In genomic region chr16:23874613-23875294, GRCh38 we compare ENCODE assay signal across 17 cellular contexts. TPM values are rescaled to one million over a fixed set of nuclear protein-coding genes. Genes with fewer than 3 reads are reported as not detected.
DNase-seq lines count a peak whose midpoint lies in the region; ATAC-seq lines count a peak whose summit lies in the region.
"Had no signal": no experiment of that assay in that cellular context is flagged by ENCODE, and none has a peak within 500 bp of the region (broad histone marks: within the 10 kb centered on the region; RNA-seq: fewer than 3 reads in every experiment).

No MANE protein-coding gene starts in this region.

- H3K4me3 Mint-ChIP-seq in activated CD8-positive, alpha-beta memory T cell treated with anti-CD3 and anti-CD28 coated beads, Interleukin-2, amount 10 ng/mL, durations not matched to agents 7 days and 5 days = no peak overlapping the region
- H3K4me3 Mint-ChIP-seq: mesothelial cell of epicardium had no signal

- peak overlapping the region; percentile 73 for H3K27ac Mint-ChIP-seq in activated CD8-positive, alpha-beta memory T cell treated with anti-CD3 and anti-CD28 coated beads, Interleukin-2, amount 10 ng/mL, durations not matched to agents 7 days and 5 days
- H3K27ac Mint-ChIP-seq: mesothelial cell of epicardium had no signal

- CTCF ChIA-PET in activated CD8-positive, alpha-beta memory T cell treated with anti-CD3 and anti-CD28 coated beads, Interleukin-2, amount 10 ng/mL, durations not matched to agents 7 days and 5 days (lab: Charles Lee) = interaction anchor here (0.7 to 2.8 kb wide), 4 partner anchors 32 to 227 kb away, joined by 3 to 17 read pairs (median 3); no protein-coding TSS in a partner anchor

- H3K4me1 Mint-ChIP-seq in activated CD8-positive, alpha-beta memory T cell treated with anti-CD3 and anti-CD28 coated beads, Interleukin-2, amount 10 ng/mL, durations not matched to agents 7 days and 5 days = peaks cover 73% of the 10 kb centered on the region
- H3K4me1 Mint-ChIP-seq: mesothelial cell of epicardium had no signal

- H3K27me3 Mint-ChIP-seq in activated CD8-positive, alpha-beta memory T cell treated with anti-CD3 and anti-CD28 coated beads, Interleukin-2, amount 10 ng/mL, durations not matched to agents 7 days and 5 days = no peaks in the 10 kb centered on the region

- peaks cover 24% of the 10 kb centered on the region for H3K36me3 Mint-ChIP-seq in activated CD8-positive, alpha-beta memory T cell treated with anti-CD3 and anti-CD28 coated beads, Interleukin-2, amount 10 ng/mL, durations not matched to agents 7 days and 5 days
- H3K36me3 Mint-ChIP-seq: mesothelial cell of epicardium had no signal

- no peak for DNase-seq in activated CD8-positive, alpha-beta memory T cell treated with anti-CD3 and anti-CD28 coated beads, Interleukin-2, amount 10 ng/mL, durations not matched to agents 7 days and 5 days
- no peak for DNase-seq in activated CD8-positive, alpha-beta memory T cell treated with anti-CD3 and anti-CD28 coated beads, Interleukin-2, amount 50 U/mL, for 48 hours
- DNase-seq in NCI-H82 (lab: John Stamatoyannopoulos, UW) = peak; percentile 50
- DNase-seq in astrocyte of the hippocampus (ENCODE audit: low read depth, low spot score) = peak; percentile 12
- DNase-seq in renal cortical epithelial cell (ENCODE audit: low read depth) = peak; percentile 1
- no peak for DNase-seq in NCI-H146 treated with DMSO at 0.1 percent for 48 hours (lab: John Stamatoyannopoulos, UW; ENCODE audit: unreplicated experiment)
- DNase-seq: activated CD8-positive, alpha-beta memory T cell treated with anti-CD3 and anti-CD28 coated beads for 24 hours; amniotic stem cell; DMS 273 treated with DMSO at 0.1 percent for 48 hours; NCI-H1092; NCI-H345; Peyer's patch; stimulated activated CD4-positive, alpha-beta T cell treated with anti-CD3 and anti-CD28 coated beads, Interleukin-15, amount 100 ng/mL, for 24 hours; trophoblast cell had no signal

- no peak for ATAC-seq in activated CD8-positive, alpha-beta memory T cell treated with anti-CD3 and anti-CD28 coated beads, Interleukin-2, amount 10 ng/mL, durations not matched to agents 7 days and 5 days
- ATAC-seq in GM19463 (IDR thresholded peaks at IDR 0.05; ENCODE audit: unreplicated experiment) (no peak), HG03460 (IDR thresholded peaks at IDR 0.05; ENCODE audit: unreplicated experiment) (no peak)

- H3K9me3 Mint-ChIP-seq in activated CD8-positive, alpha-beta memory T cell treated with anti-CD3 and anti-CD28 coated beads, Interleukin-2, amount 10 ng/mL, durations not matched to agents 7 days and 5 days (ENCODE audit: low read depth) = no peaks in the 10 kb centered on the region
- H3K9me3 Mint-ChIP-seq: mesothelial cell of epicardium had no signal

RNA-seq across cellular contexts. Expression of gene PRKCB, which starts 39.0 kb away (rescaled TPM):
- total RNA-seq in activated CD8-positive, alpha-beta memory T cell treated with anti-CD3 and anti-CD28 coated beads, Interleukin-2, amount 10 ng/mL, durations not matched to agents 7 days and 5 days = 100 to 1,000 TPM in 1 of 2 experiments, 10 to 100 TPM in 1; 98.5 to 125 TPM
- not detected in 2 replicates for total RNA-seq in renal cortical epithelial cell

Comparison
In these comparisons a context has a peak if more than half of its experiments do, and no peak if none do; other contexts are left out.
1. DNase-seq: peak in NCI-H82 (single experiment), astrocyte of the hippocampus (single experiment) and renal cortical epithelial cell (single experiment); none in activated CD8-positive, alpha-beta memory T cell treated with anti-CD3 and anti-CD28 coated beads, Interleukin-2, amount 10 ng/mL, durations not matched to agents 7 days and 5 days (single experiment), activated CD8-positive, alpha-beta memory T cell treated with anti-CD3 and anti-CD28 coated beads, Interleukin-2, amount 50 U/mL, for 48 hours (single experiment) and NCI-H146 treated with DMSO at 0.1 percent for 48 hours (single experiment).
2. RNA of gene PRKCB, which starts 39.0 kb away (total RNA-seq): 98.5 to 125 TPM in activated CD8-positive, alpha-beta memory T cell treated with anti-CD3 and anti-CD28 coated beads, Interleukin-2, amount 10 ng/mL, durations not matched to agents 7 days and 5 days; not detected in renal cortical epithelial cell; every median in the first group is over 10 times any median in the second.